19 cellular contexts compared by ENCODE assay signal in genomic region chr1:3581296-3581695, GRCh38.
"Had no signal": no experiment of that assay in that cellular context is flagged by ENCODE, and none has a peak within 500 bp of the region (broad histone marks: within the 10 kb centered on the region; RNA-seq: fewer than 3 reads in every experiment).

No MANE protein-coding gene starts in this region.

- DNase-seq: cerebellar nuclear complex; colonic mucosa; effector CD8-positive, alpha-beta T cell; foreskin fibroblast; head of caudate nucleus; kidney; left cardiac atrium; left ventricle myocardium superior; mucosa of descending colon; naive thymus-derived CD8-positive, alpha-beta T cell; ovary; right cardiac atrium; small intestine; stimulated activated CD4-positive, alpha-beta T cell treated with anti-CD3 and anti-CD28 coated beads, Interleukin-2, amount 100 ng/mL, for 48 hours; stimulated activated naive CD4-positive, alpha-beta T cell treated with Interleukin-2 at 50 U/mL for 16 hours had no signal

- H3K27ac ChIP-seq: colonic mucosa, epithelial cell of prostate, esophagus muscularis mucosa, hepatocyte, ovary had no signal

- H3K4me2 ChIP-seq: hepatocyte had no signal

- H3K4me3 ChIP-seq: colonic mucosa, esophagus muscularis mucosa, hepatocyte, mucosa of descending colon, ovary had no signal

- H3K79me2 ChIP-seq: hepatocyte had no signal

- H2AFZ ChIP-seq: hepatocyte had no signal

- H3K27me3 ChIP-seq: colonic mucosa, hepatocyte, ovary had no signal

- ATAC-seq: left cardiac atrium; left ventricle myocardium superior; mucosa of descending colon; naive thymus-derived CD8-positive, alpha-beta T cell; right cardiac atrium had no signal

- H3K9me3 ChIP-seq: colonic mucosa, esophagus muscularis mucosa, mucosa of descending colon, ovary had no signal

- H3K36me3 ChIP-seq: colonic mucosa, esophagus muscularis mucosa, ovary had no signal

- FAIRE-seq: kidney, small intestine, urothelium cell line had no signal

- H3K4me1 ChIP-seq: colonic mucosa had no signal
